9 cellular contexts compared by ENCODE assay signal in genomic region chr10:17217661-17218306, GRCh38. TPM values are rescaled to one million over a fixed set of nuclear protein-coding genes. Genes with fewer than 3 reads are reported as not detected.
DNase-seq lines count a peak whose midpoint lies in the region; ATAC-seq lines count a peak whose summit lies in the region.
"Had no signal": no experiment of that assay in that cellular context is flagged by ENCODE, and none has a peak within 500 bp of the region (broad histone marks: within the 10 kb centered on the region; RNA-seq: fewer than 3 reads in every experiment).

No MANE protein-coding gene starts in this region.

- peaks cover 6% of the 10 kb centered on the region for H3K9me3 Mint-ChIP-seq in activated naive CD4-positive, alpha-beta T cell treated with anti-CD3 and anti-CD28 coated beads, Interleukin-2, amount 50 U/mL, for 24 hours
- H3K9me3 Mint-ChIP-seq in activated naive CD8-positive, alpha-beta T cell (ENCODE audit: low read depth), result no peaks in the 10 kb centered on the region
- H3K9me3 Mint-ChIP-seq in immature natural killer cell, result no peaks in the 10 kb centered on the region
- H3K9me3 Mint-ChIP-seq in naive thymus-derived CD8-positive, alpha-beta T cell, result no peaks in the 10 kb centered on the region

- POLR2A ChIA-PET in naive thymus-derived CD8-positive, alpha-beta T cell (lab: Charles Lee), result no interaction called here

- no peaks in the 10 kb centered on the region for H3K27me3 Mint-ChIP-seq in activated naive CD4-positive, alpha-beta T cell treated with anti-CD3 and anti-CD28 coated beads, Interleukin-2, amount 50 U/mL, for 24 hours
- H3K27me3 Mint-ChIP-seq in activated naive CD8-positive, alpha-beta T cell, result no peaks in the 10 kb centered on the region
- peaks cover 0 to 1% (median 0%) of the 10 kb centered on the region in 3 donors for H3K27me3 Mint-ChIP-seq in immature natural killer cell (ENCODE audit: low read depth in 3 of 3)
- H3K27me3 Mint-ChIP-seq in naive thymus-derived CD8-positive, alpha-beta T cell, result no peaks in the 10 kb centered on the region

- peaks cover 9% of the 10 kb centered on the region for H3K36me3 Mint-ChIP-seq in activated naive CD4-positive, alpha-beta T cell treated with anti-CD3 and anti-CD28 coated beads, Interleukin-2, amount 50 U/mL, for 24 hours
- H3K36me3 Mint-ChIP-seq in activated naive CD8-positive, alpha-beta T cell, result peaks cover 10% of the 10 kb centered on the region
- H3K36me3 Mint-ChIP-seq in immature natural killer cell, result peaks cover 0 to 6% (median 4%) of the 10 kb centered on the region in 3 donors
- H3K36me3 Mint-ChIP-seq in naive thymus-derived CD8-positive, alpha-beta T cell, result peaks cover 0 to 10% (median 7%) of the 10 kb centered on the region in 3 donors

- ATAC-seq in naive thymus-derived CD8-positive, alpha-beta T cell, result no peak
- ATAC-seq in HG03457 (IDR thresholded peaks at IDR 0.05; ENCODE audit: unreplicated experiment), result no peak

- DNase-seq in activated naive CD4-positive, alpha-beta T cell treated with Interleukin-2 at 50 U/mL for 16 hours, result no peak
- DNase-seq in immature natural killer cell (no peak), SW 1271 (lab: John Stamatoyannopoulos, UW) (no peak)
- no peak for DNase-seq in stimulated activated CD4-positive, alpha-beta T cell treated with anti-CD3 and anti-CD28 coated beads, Interleukin-4, amount 100 ng/mL, for 4 hours
- DNase-seq in naive thymus-derived CD8-positive, alpha-beta T cell, result no peak
- DNase-seq: stimulated activated naive CD4-positive, alpha-beta T cell had no signal

- peaks cover 35% of the 10 kb centered on the region for H3K4me1 Mint-ChIP-seq in activated naive CD4-positive, alpha-beta T cell treated with anti-CD3 and anti-CD28 coated beads, Interleukin-2, amount 50 U/mL, for 24 hours
- H3K4me1 Mint-ChIP-seq in activated naive CD8-positive, alpha-beta T cell (ENCODE audit: low read depth), result peaks cover 40% of the 10 kb centered on the region
- H3K4me1 Mint-ChIP-seq in immature natural killer cell, result peaks cover 13 to 15% of the 10 kb centered on the region in 2 donors
- peaks cover 5 to 49% (median 14%) of the 10 kb centered on the region in 4 donors for H3K4me1 Mint-ChIP-seq in naive thymus-derived CD8-positive, alpha-beta T cell

- peak overlapping the region; percentile 91 for H3K27ac Mint-ChIP-seq in activated naive CD4-positive, alpha-beta T cell treated with anti-CD3 and anti-CD28 coated beads, Interleukin-2, amount 50 U/mL, for 24 hours
- H3K27ac Mint-ChIP-seq in activated naive CD8-positive, alpha-beta T cell, result peak overlapping the region; percentile 87
- H3K27ac Mint-ChIP-seq in immature natural killer cell, result peak overlapping the region; percentile 3 to 96 (median 86)
- H3K27ac Mint-ChIP-seq in naive thymus-derived CD8-positive, alpha-beta T cell, result peak overlapping the region in 3 of 10 donors; percentile 13 to 87 (median 48)

- peak overlapping the region; percentile 66 for H3K4me3 Mint-ChIP-seq in activated naive CD4-positive, alpha-beta T cell treated with anti-CD3 and anti-CD28 coated beads, Interleukin-2, amount 50 U/mL, for 24 hours
- H3K4me3 Mint-ChIP-seq in activated naive CD8-positive, alpha-beta T cell, result peak overlapping the region; percentile 28
- no peak overlapping the region for H3K4me3 Mint-ChIP-seq in immature natural killer cell
- H3K4me3 Mint-ChIP-seq in naive thymus-derived CD8-positive, alpha-beta T cell, result no peak overlapping the region

RNA-seq across cellular contexts. Expression of gene VIM, which starts 10.3 kb away (rescaled TPM):
- 100 to 1,000 TPM in 2 of 3 donors, 10 to 100 TPM in 1; 61.5 to 183 (median 142) TPM for polyA plus RNA-seq in immature natural killer cell
- total RNA-seq in naive thymus-derived CD8-positive, alpha-beta T cell, result 100 to 1,000 TPM; 593 to 621 TPM
- 100 to 1,000 TPM; 295 to 479 (median 434) TPM for polyA plus RNA-seq in naive thymus-derived CD8-positive, alpha-beta T cell

RNA-seq across cellular contexts. Expression of gene TRDMT1, which starts 16.3 kb away (rescaled TPM):
- polyA plus RNA-seq in immature natural killer cell, result 1 to 10 TPM; 1.4 to 7.8 (median 3.6) TPM
- 10 to 100 TPM; 17.9 to 22.6 TPM for total RNA-seq in naive thymus-derived CD8-positive, alpha-beta T cell
- 10 to 100 TPM in 2 of 3 donors, 1 to 10 TPM in 1; 6.9 to 10.7 (median 10.6) TPM for polyA plus RNA-seq in naive thymus-derived CD8-positive, alpha-beta T cell

Comparison
In these comparisons a context has a peak if more than half of its experiments do, and no peak if none do; other contexts are left out.
1. H3K4me3 Mint-ChIP-seq: peak in activated naive CD4-positive, alpha-beta T cell treated with anti-CD3 and anti-CD28 coated beads, Interleukin-2, amount 50 U/mL, for 24 hours (single experiment) and activated naive CD8-positive, alpha-beta T cell (single experiment); none in immature natural killer cell (0 of 5) and naive thymus-derived CD8-positive, alpha-beta T cell (0 of 10).